Comparison of ENCODE assay signal across 10 cellular contexts in the genomic region with DNA sequence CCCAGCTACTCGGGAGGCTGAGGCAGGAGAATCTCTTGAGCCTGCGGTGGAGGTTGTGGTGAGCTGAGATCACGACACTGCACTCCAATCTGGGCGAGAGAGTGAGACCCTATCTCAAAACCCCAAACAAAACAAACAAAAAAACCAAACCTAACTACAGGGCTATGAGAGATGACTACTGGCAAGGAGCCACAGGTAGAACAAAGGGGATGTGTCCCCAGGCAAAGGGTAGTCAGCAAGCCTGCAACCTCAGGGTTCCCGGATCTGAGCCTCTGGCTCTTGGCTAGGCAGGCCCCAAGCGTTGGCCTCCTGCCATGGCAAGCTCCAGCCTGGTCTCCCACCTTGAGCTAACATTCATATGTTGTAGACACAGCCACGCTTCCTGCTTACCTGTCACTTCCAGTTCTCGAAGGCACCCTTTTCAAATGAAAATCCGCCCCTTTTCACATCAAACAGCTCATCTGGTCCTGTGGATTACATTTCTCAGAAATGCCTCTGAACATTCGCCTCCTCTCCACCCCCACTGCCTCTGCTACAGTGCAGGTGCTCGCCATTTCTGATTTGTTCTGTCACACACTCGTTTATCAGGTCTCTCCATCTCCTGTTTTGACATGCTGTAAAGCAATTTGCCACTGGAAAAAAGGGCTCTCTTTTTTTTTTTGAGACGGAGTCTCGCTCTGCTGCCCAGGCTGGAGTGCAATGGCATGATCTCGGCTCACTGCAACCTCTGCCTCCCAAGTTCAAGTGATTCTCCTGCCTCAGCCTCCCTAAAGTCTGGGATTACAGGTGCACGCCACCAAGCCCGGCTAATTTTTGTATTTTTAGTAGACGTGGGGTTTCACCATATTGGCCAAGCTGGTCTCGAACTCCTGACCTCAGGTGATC. TPM values are rescaled to one million over a fixed set of nuclear protein-coding genes. Genes with fewer than 3 reads are reported as not detected.
DNase-seq lines count a peak whose midpoint lies in the region; ATAC-seq and TF ChIP-seq lines count a peak whose summit lies in the region.
"Had no signal": no experiment of that assay in that cellular context is flagged by ENCODE, and none has a peak within 500 bp of the region (broad histone marks: within the 10 kb centered on the region; RNA-seq: fewer than 3 reads in every experiment).

No MANE protein-coding gene starts in this region.

- H3F3A ChIP-seq in neural progenitor cell (ENCODE audit: low read depth) = no peaks in the 10 kb centered on the region

- no peak overlapping the region for H3K9ac ChIP-seq in neural progenitor cell

- no peaks in the 10 kb centered on the region for H4K20me1 ChIP-seq in neural progenitor cell (ENCODE audit: low read depth)

- CTCF ChIA-PET in GM10248 (lab: Yijun Ruan, JAX) = interaction anchor here (5.5 kb wide), 1 partner anchor 11 kb away, joined by 33 read pairs; no protein-coding TSS in a partner anchor

- ATAC-seq in GM21381 (IDR thresholded peaks at IDR 0.05; ENCODE audit: unreplicated experiment) (no peak), GM21619 (IDR thresholded peaks at IDR 0.05; ENCODE audit: unreplicated experiment) (no peak)

- H3K27ac ChIP-seq in neural progenitor cell = no peak overlapping the region

- H3K4me1 ChIP-seq in neural progenitor cell = no peaks in the 10 kb centered on the region
- H3K4me1 ChIP-seq: breast epithelium had no signal

- TF ChIP-seq CTCF in neural progenitor cell (IDR thresholded peaks at IDR 0.05) = no peak
- no peak for TF ChIP-seq CTCF in foreskin fibroblast (IDR thresholded peaks at IDR 0.05; ENCODE audit: low read depth, low read length)
- no peak for TF ChIP-seq CTCF in GM10248 (IDR thresholded peaks at IDR 0.05; ENCODE audit: control extremely low read depth, extremely low read depth, low read depth, missing control alignments)

- H3K36me3 ChIP-seq in neural progenitor cell = no peaks in the 10 kb centered on the region
- H3K36me3 ChIP-seq: breast epithelium had no signal

- peak; percentile 58 for DNase-seq in ELR (ENCODE audit: low read depth)
- DNase-seq in SHP77 (lab: John Stamatoyannopoulos, UW) = peak; percentile 74 to 85
- DNase-seq in neural progenitor cell (ENCODE audit: low spot score) = no peak
- DNase-seq in foreskin fibroblast = no peak
- DNase-seq in GM10248 (ENCODE audit: extremely low spot score) = no peak

- peak overlapping the region; percentile 73 for H3K4me3 Mint-ChIP-seq in activated naive CD4-positive, alpha-beta T cell treated with anti-CD3 and anti-CD28 coated beads, Interleukin-2, amount 50 U/mL, for 24 hours
- no peak overlapping the region for H3K4me3 Mint-ChIP-seq in neural progenitor cell

- no peaks in the 10 kb centered on the region for H3K79me2 ChIP-seq in neural progenitor cell (ENCODE audit: low read depth)

- no peaks in the 10 kb centered on the region for H3K9me3 ChIP-seq in neural progenitor cell (ENCODE audit: low read depth)
- H3K9me3 ChIP-seq: breast epithelium had no signal

- H2AFZ ChIP-seq in neural progenitor cell (replicated peaks) = no peak overlapping the region

- POLR2A ChIA-PET in GM10248 (lab: Yijun Ruan, JAX) = no interaction called here

- H3K36me3 Mint-ChIP-seq in activated naive CD4-positive, alpha-beta T cell treated with anti-CD3 and anti-CD28 coated beads, Interleukin-2, amount 50 U/mL, for 24 hours = peaks cover 10% of the 10 kb centered on the region
- H3K36me3 Mint-ChIP-seq in neural progenitor cell = peaks cover 10% of the 10 kb centered on the region

- no peak overlapping the region for H3K4me2 ChIP-seq in neural progenitor cell

- peaks cover 58% of the 10 kb centered on the region for H3K4me1 Mint-ChIP-seq in activated naive CD4-positive, alpha-beta T cell treated with anti-CD3 and anti-CD28 coated beads, Interleukin-2, amount 50 U/mL, for 24 hours
- H3K4me1 Mint-ChIP-seq in neural progenitor cell = peaks cover 27% of the 10 kb centered on the region

- peak overlapping the region; percentile 84 for H3K27ac Mint-ChIP-seq in activated naive CD4-positive, alpha-beta T cell treated with anti-CD3 and anti-CD28 coated beads, Interleukin-2, amount 50 U/mL, for 24 hours
- H3K27ac Mint-ChIP-seq in neural progenitor cell = peak overlapping the region; percentile 90

- H3K27me3 ChIP-seq in neural progenitor cell = no peaks in the 10 kb centered on the region
- H3K27me3 ChIP-seq: breast epithelium had no signal

- H3K27me3 Mint-ChIP-seq in activated naive CD4-positive, alpha-beta T cell treated with anti-CD3 and anti-CD28 coated beads, Interleukin-2, amount 50 U/mL, for 24 hours = no peaks in the 10 kb centered on the region
- no peaks in the 10 kb centered on the region for H3K27me3 Mint-ChIP-seq in neural progenitor cell (ENCODE audit: insufficient read depth, low read depth)

- H3K4me3 ChIP-seq in neural progenitor cell = no peak overlapping the region
- no peak overlapping the region for H3K4me3 ChIP-seq in foreskin fibroblast (ENCODE audit: low read depth in 1 of 2, low read length in 2 of 2)
- H3K4me3 ChIP-seq: breast epithelium, GM12878 had no signal

- H3K9me3 Mint-ChIP-seq in activated naive CD4-positive, alpha-beta T cell treated with anti-CD3 and anti-CD28 coated beads, Interleukin-2, amount 50 U/mL, for 24 hours = no peaks in the 10 kb centered on the region
- peaks cover 3% of the 10 kb centered on the region for H3K9me3 Mint-ChIP-seq in neural progenitor cell

RNA-seq across cellular contexts. Expression of a gene that starts 13.1 kb away (rescaled TPM):
- 120 and 175 TPM in 2 replicates for total RNA-seq in neural progenitor cell (ENCODE audit: low replicate concordance)

Comparison
In these comparisons a context has a peak if more than half of its experiments do, and no peak if none do; other contexts are left out.
1. DNase-seq: peak in ELR (single experiment) and SHP77 (2 of 2); none in neural progenitor cell (single experiment), foreskin fibroblast (0 of 2) and GM10248 (single experiment).